ENCODE assay signal across 8 cellular contexts in genomic region chr14:54564799-54565235, GRCh38. TPM values are rescaled to one million over a fixed set of nuclear protein-coding genes. Genes with fewer than 3 reads are reported as not detected.
DNase-seq lines count a peak whose midpoint lies in the region; ATAC-seq, FAIRE-seq and TF ChIP-seq lines count a peak whose summit lies in the region.

No MANE protein-coding gene starts in this region.

- H3K36me3 ChIP-seq in GM12878 (ENCODE audit: control insufficient read depth in 2 of 2, insufficient read depth in 2 of 2, low read length in 1 of 2) (no peaks in the 10 kb centered on the region), small intestine (ENCODE audit: control insufficient read depth in 2 of 2, insufficient read depth in 2 of 2, low read length in 2 of 2) (no peaks in the 10 kb centered on the region)

- no peak for DNase-seq in activated naive CD4-positive, alpha-beta T cell treated with anti-CD3 and anti-CD28 coated beads for 36 hours
- DNase-seq in activated naive CD4-positive, alpha-beta T cell treated with Interleukin-2 at 50 U/mL for 16 hours = no peak
- DNase-seq in NB4 (ENCODE audit: low read depth) = peak; percentile 24
- DNase-seq in GM12878 (ENCODE audit: low read depth, low spot score) = no peak
- DNase-seq in small intestine = no peak
- no peak for DNase-seq in NCI-H1436 (lab: John Stamatoyannopoulos, UW)

- no peaks in the 10 kb centered on the region for H4K20me1 ChIP-seq in GM12878 (ENCODE audit: control insufficient read depth, insufficient read depth)

- under 1% methylated on average over 18 of the region's 18 CpGs for WGBS in GM12878 (ENCODE audit: insufficient coverage, insufficient replicate concordance, low lambda C conversion rate, missing lambda C conversion rate)
- 0 to 2% (median 1%) methylated on average over 18 of the region's 18 CpGs for WGBS in small intestine, 3 donors

- H3K36me3 Mint-ChIP-seq in activated naive CD4-positive, alpha-beta T cell treated with anti-CD3 and anti-CD28 coated beads for 36 hours (ENCODE audit: low read depth) = peaks cover 2% of the 10 kb centered on the region

- no peak overlapping the region for H3K27ac Mint-ChIP-seq in activated naive CD4-positive, alpha-beta T cell treated with anti-CD3 and anti-CD28 coated beads for 36 hours

- intact Hi-C loops in activated naive CD4-positive, alpha-beta T cell treated with anti-CD3 and anti-CD28 coated beads for 36 hours (cut with micrococcal nuclease) = loop anchor here (1.0 to 5.0 kb wide), 8 partner anchors 56 to 337 kb away; partner anchors contain the start of genes CGRRF1, CNIH1 and GCH1
- intact Hi-C loops in GM12878 (cut with micrococcal nuclease; ENCODE audit: unreplicated experiment) = loop anchor here (1.0 to 5.0 kb wide), 7 partner anchors 78 to 327 kb away; no protein-coding TSS in a partner anchor

- H3K27me3 Mint-ChIP-seq in activated naive CD4-positive, alpha-beta T cell treated with anti-CD3 and anti-CD28 coated beads for 36 hours (ENCODE audit: low read depth) = no peaks in the 10 kb centered on the region

- in situ Hi-C loops in GM12878 (cut with MboI) = loop anchor here (5.0 kb wide), 1 partner anchor 77 kb away; no protein-coding TSS in a partner anchor

- POLR2A ChIA-PET in GM12878 (lab: Charles Lee) = interaction anchor here (0.9 kb wide), 1 partner anchor 209 kb away, joined by 3 read pairs; no protein-coding TSS in a partner anchor

- no peak; the same call in 2 of the 3 replicates for ATAC-seq in GM12878
- no peak for ATAC-seq in HG03135 (IDR thresholded peaks at IDR 0.05; ENCODE audit: unreplicated experiment)

- TF ChIP-seq POLR2A in NB4 (IDR thresholded peaks at IDR 0.05; ENCODE audit: extremely low read depth, insufficient read length) (no peak), GM12878 (IDR thresholded peaks at IDR 0.05; ENCODE audit: low read depth, low read length) (no peak)

- H3K9ac ChIP-seq in GM12878 (ENCODE audit: control insufficient read depth, insufficient read depth, low read length) = peak overlapping the region; percentile 22; the same call in 1 of the 2 replicates

- TF ChIP-seq CTCF in NB4 (IDR thresholded peaks at IDR 0.05; ENCODE audit: low read depth, low read length) (no peak), GM12878 (IDR thresholded peaks at IDR 0.05 in 2 of 3, conservative IDR thresholded peaks at IDR 0.05 in 1 of 3; ENCODE audit: control insufficient read depth in 2 of 3, extremely low read depth in 1 of 3, insufficient read depth in 1 of 3, low read depth in 3 of 3, low read length in 3 of 3) (no peak)

- peaks cover 12% of the 10 kb centered on the region; the same call in 1 of the 2 replicates for H3K4me1 ChIP-seq in GM12878 (ENCODE audit: control insufficient read depth, insufficient read depth, low read length)
- no peaks in the 10 kb centered on the region for H3K4me1 ChIP-seq in small intestine (ENCODE audit: control insufficient read depth in 2 of 2, insufficient read depth in 1 of 2, low read depth in 1 of 2, low read length in 1 of 2)

- no peak for TF ChIP-seq RAD21 in GM12878 (IDR thresholded peaks at IDR 0.05; ENCODE audit: insufficient read depth, low read depth, low read length)

- H3K9me3 Mint-ChIP-seq in activated naive CD4-positive, alpha-beta T cell treated with anti-CD3 and anti-CD28 coated beads for 36 hours = no peaks in the 10 kb centered on the region

- H3K4me1 Mint-ChIP-seq in activated naive CD4-positive, alpha-beta T cell treated with anti-CD3 and anti-CD28 coated beads for 36 hours (ENCODE audit: low read depth) = peaks cover 17% of the 10 kb centered on the region

- TF ChIP-seq EP300 in GM12878 (IDR thresholded peaks at IDR 0.05; ENCODE audit: borderline replicate concordance in 1 of 2, control insufficient read depth in 1 of 2, low read depth in 2 of 2, low read length in 2 of 2) = no peak

- peak overlapping the region; percentile 98 for H3K4me2 ChIP-seq in GM12878 (ENCODE audit: control insufficient read depth, insufficient read depth)

- H3K4me3 ChIP-seq in NB4 (ENCODE audit: low read depth, low read length) (no peak overlapping the region), GM12878 (peak overlapping the region; percentile 73), iPS-18c (ENCODE audit: insufficient read depth, low read depth, low read length) (peak overlapping the region; percentile 73), small intestine (ENCODE audit: low read depth in 1 of 2, low read length in 2 of 2) (peak overlapping the region; percentile 62 to 65)

- H3K79me2 ChIP-seq in GM12878 (ENCODE audit: control insufficient read depth, insufficient read depth, low read length) = no peaks in the 10 kb centered on the region

- H2AFZ ChIP-seq in GM12878 (ENCODE audit: control insufficient read depth, low read depth, low read length) = peak overlapping the region; percentile 58; the same call in 1 of the 2 replicates

- no peaks in the 10 kb centered on the region for H3K9me3 ChIP-seq in GM12878 (replicated peaks; ENCODE audit: control insufficient read depth, insufficient read depth, low read length)
- H3K9me3 ChIP-seq in iPS-18c (ENCODE audit: control insufficient read depth, insufficient read depth, low read length) = no peaks in the 10 kb centered on the region
- H3K9me3 ChIP-seq in small intestine (ENCODE audit: control insufficient read depth, low read depth) = no peaks in the 10 kb centered on the region

- H3K4me3 Mint-ChIP-seq in activated naive CD4-positive, alpha-beta T cell treated with anti-CD3 and anti-CD28 coated beads for 36 hours = peak overlapping the region; percentile 76

- H3K27me3 ChIP-seq in GM12878 (replicated peaks in 1 of 2; ENCODE audit: control insufficient read depth in 2 of 2, insufficient read depth in 2 of 2, low read length in 1 of 2) (peaks cover 0 to 3% of the 10 kb centered on the region in 2 experiments; a peak in 1 of 4 replicates), small intestine (ENCODE audit: control insufficient read depth in 2 of 2, insufficient read depth in 2 of 2, low read length in 2 of 2) (no peaks in the 10 kb centered on the region)

- BruUV-seq in GM12878 (replicated peaks; lab: Mats Ljungman, UMichigan) = no TSS peak

- no peak for FAIRE-seq in GM12878 (lab: Jason Lieb, UNC)
- no peak for FAIRE-seq in small intestine (lab: Jason Lieb, UNC)

- CTCF ChIA-PET in activated naive CD4-positive, alpha-beta T cell treated with anti-CD3 and anti-CD28 coated beads for 36 hours (lab: Charles Lee) = interaction anchor here (0.6 to 8.4 kb wide), 36 partner anchors 9 to 329 kb away, joined by 3 to 217 read pairs (median 4); partner anchors contain the start of gene GMFB
- CTCF ChIA-PET in GM12878 (lab: Yijun Ruan, JAX) = interaction anchor here (0.7 to 7.7 kb wide), 39 partner anchors 9 to 1053 kb away, joined by 3 to 160 read pairs (median 6); partner anchors contain the start of gene GCH1

- H3K27ac ChIP-seq in GM12878 (ENCODE audit: control insufficient read depth, insufficient read depth) (no peak overlapping the region), small intestine (ENCODE audit: low read depth in 1 of 2, low read length in 1 of 2) (peak overlapping the region; percentile 96 to 99)

- RAD21 ChIA-PET in GM12878 (lab: Charles Lee; ENCODE audit: unreplicated experiment) = interaction anchor here (0.7 to 7.2 kb wide), 19 partner anchors 22 to 501 kb away, joined by 3 to 130 read pairs (median 5); partner anchors contain the start of gene CGRRF1

- SMC1A ChIA-PET in GM12878 (lab: Charles Lee; ENCODE audit: uncharacterized antibody, unreplicated experiment) = interaction anchor here (0.7 to 6.8 kb wide), 20 partner anchors 9 to 412 kb away, joined by 3 to 87 read pairs (median 6); no protein-coding TSS in a partner anchor

RNA-seq across cellular contexts. Expression of gene SAMD4A, which starts 2.1 kb away (rescaled TPM):
- 1 to 10 TPM; 4.7 to 4.9 TPM for total RNA-seq in activated naive CD4-positive, alpha-beta T cell treated with anti-CD3 and anti-CD28 coated beads for 36 hours
- 5.6 and 6.9 TPM in 2 replicates for total RNA-seq in GM12878 (2013; cell fraction: nucleolus; rRNA removed)
- total RNA-seq in GM12878 (2014; rRNA removed) (0.38 and 0.40 TPM in 2 replicates), GM12878 (2014; rRNA removed; fragmentation: Illumina TruSeq; extraction: Trizol) (0.18 and 0.40 TPM in 2 replicates), GM12878 (2021) (0.48 and 0.56 TPM in 2 replicates)
- polyA plus RNA-seq in GM12878 (2011; ENCODE audit: low read depth) = 0.38 TPM
- polyA plus RNA-seq in GM12878 (2011; rRNA removed) (0.22 and 0.39 TPM in 2 replicates), GM12878 (2014; fragmentation: Illumina TruSeq; extraction: Trizol) (0.17 and 0.26 TPM in 2 replicates), GM12878 (2014; fragmentation: Nextera tagmentation; extraction: Ambion mirVana) (under 1 TPM; 0.29 to 0.33 TPM), GM12878 (2014; rRNA removed) (0.18 and 0.49 TPM in 2 replicates), GM12878 (2016; fragmentation: Nextera tagmentation; extraction: Ambion mirVana) (under 1 TPM; 0.05 to 0.12 TPM), small intestine (1 to 10 TPM; 2.7 to 3.6 (median 3.5) TPM)
- 0.33 and 0.37 TPM in 2 replicates for polyA plus RNA-seq in GM12878 (2011; cell fraction: cytosol; rRNA removed)
- 1.4 and 1.5 TPM in 2 replicates for polyA plus RNA-seq in GM12878 (2011; cell fraction: nucleus; rRNA removed)
- 1.0 and 1.1 TPM in 2 replicates for polyA plus RNA-seq in GM12878 (2012)
- polyA minus RNA-seq in GM12878 (2011; rRNA and poly(A)+ RNA removed) = 0.66 and 2.4 TPM in 2 replicates
- not detected in 2 replicates for polyA minus RNA-seq in GM12878 (2011; cell fraction: cytosol; rRNA and poly(A)+ RNA removed)
- 1.8 and 3.3 TPM in 2 replicates for polyA minus RNA-seq in GM12878 (2011; cell fraction: nucleus; rRNA and poly(A)+ RNA removed)

RNA-seq across cellular contexts. Expression of gene CGRRF1, which starts 55.1 kb away (rescaled TPM):
- total RNA-seq in activated naive CD4-positive, alpha-beta T cell treated with anti-CD3 and anti-CD28 coated beads for 36 hours = 1 to 10 TPM; 9.2 to 9.7 TPM
- total RNA-seq in GM12878 (2013; cell fraction: nucleolus; rRNA removed) = 12.5 and 13.8 TPM in 2 replicates
- total RNA-seq in GM12878 (2014; rRNA removed) (8.0 and 10.6 TPM in 2 replicates), GM12878 (2014; rRNA removed; fragmentation: Illumina TruSeq; extraction: Trizol) (9.2 and 10.0 TPM in 2 replicates), GM12878 (2021) (12.2 and 14.1 TPM in 2 replicates)
- polyA plus RNA-seq in GM12878 (2011; ENCODE audit: low read depth) = 11.4 TPM
- polyA plus RNA-seq in GM12878 (2011; rRNA removed) (14.8 and 16.9 TPM in 2 replicates), GM12878 (2014; fragmentation: Illumina TruSeq; extraction: Trizol) (8.7 and 14.2 TPM in 2 replicates), GM12878 (2014; fragmentation: Nextera tagmentation; extraction: Ambion mirVana) (10 to 100 TPM; 32.1 to 47.7 TPM), GM12878 (2014; rRNA removed) (5.5 and 6.9 TPM in 2 replicates), GM12878 (2016; fragmentation: Nextera tagmentation; extraction: Ambion mirVana) (10 to 100 TPM; 19.6 to 20.6 TPM), small intestine (10 to 100 TPM; 11.9 to 16.5 (median 15.8) TPM)
- 4.2 and 4.4 TPM in 2 replicates for polyA plus RNA-seq in GM12878 (2011; cell fraction: cytosol; rRNA removed)
- polyA plus RNA-seq in GM12878 (2011; cell fraction: nucleus; rRNA removed) = 5.7 and 6.1 TPM in 2 replicates
- polyA plus RNA-seq in GM12878 (2012) = 9.8 and 11.5 TPM in 2 replicates
- 5.2 and 5.7 TPM in 2 replicates for polyA minus RNA-seq in GM12878 (2011; rRNA and poly(A)+ RNA removed)
- 0.62 and 4.3 TPM in 2 replicates for polyA minus RNA-seq in GM12878 (2011; cell fraction: cytosol; rRNA and poly(A)+ RNA removed)
- 3.4 and 5.7 TPM in 2 replicates for polyA minus RNA-seq in GM12878 (2011; cell fraction: nucleus; rRNA and poly(A)+ RNA removed)
